In genomic region chr1:200867018-200867811, GRCh38 we compare ENCODE assay signal across 13 cellular contexts. TPM values are rescaled to one million over a fixed set of nuclear protein-coding genes. Genes with fewer than 3 reads are reported as not detected.
A peak's percentile ranks its signal among the peaks of the same experiment; 100 is the strongest.
DNase-seq lines count a peak whose midpoint lies in the region; ATAC-seq and TF ChIP-seq lines count a peak whose summit lies in the region.
"Had no signal": no experiment of that assay in that cellular context is flagged by ENCODE, and none has a peak within 500 bp of the region (broad histone marks: within the 10 kb centered on the region; RNA-seq: fewer than 3 reads in every experiment).

No MANE protein-coding gene starts in this region.

- no peak for TF ChIP-seq EP300 in upper lobe of left lung (IDR thresholded peaks at IDR 0.05)

- H3K9me3 ChIP-seq in left ventricle myocardium inferior (replicated peaks): no peaks in the 10 kb centered on the region
- no peaks in the 10 kb centered on the region for H3K9me3 ChIP-seq in BE2C
- no peaks in the 10 kb centered on the region for H3K9me3 ChIP-seq in upper lobe of left lung

- CTCF ChIA-PET in activated B cell treated with CpG ODN at 0.5 μM for 24 hours (lab: Charles Lee): no interaction called here

- H3K4me3 ChIP-seq in left ventricle myocardium inferior (no peak overlapping the region), BE2C (ENCODE audit: low read depth, low read length) (no peak overlapping the region), upper lobe of left lung (no peak overlapping the region)

- no peak overlapping the region for H3K4me3 Mint-ChIP-seq in activated B cell treated with CpG ODN at 0.5 μM for 24 hours
- no peak overlapping the region for H3K4me3 Mint-ChIP-seq in activated T-helper 1 cell treated with anti-CD3 and anti-CD28 coated beads, Interleukin-12 subunit alpha, Interleukin-12 subunit beta, Interleukin-2, Interleukin-4 antibody, amounts not matched to agents 30 ng/mL and 10 ng/mL and 1 ng/mL, durations not matched to agents 14 hours and 24 hours and 36 hours
- H3K4me3 Mint-ChIP-seq: endodermal cell; T-helper 2 cell treated with Interferon-gamma antibody and Interleukin-4, amounts not matched to agents 5 μg/mL and 100 μg/mL, for 36 hours had no signal

- POLR2A ChIA-PET in activated B cell treated with CpG ODN at 0.5 μM for 24 hours (lab: Charles Lee): interaction anchor here (0.7 to 2.2 kb wide), 4 partner anchors 11 to 198 kb away, joined by 3 to 17 read pairs (median 6); partner anchors contain the start of gene DDX59

- H3K4me1 ChIP-seq in left ventricle myocardium inferior (peaks cover 10% of the 10 kb centered on the region), BE2C (no peaks in the 10 kb centered on the region), upper lobe of left lung (no peaks in the 10 kb centered on the region)

- WGBS in upper lobe of left lung, 2 donors: 61 to 74% methylated on average over 10 to 11 of the region's 11 CpGs

- H3K27ac ChIP-seq in left ventricle myocardium inferior (replicated peaks): no peak overlapping the region
- H3K27ac ChIP-seq in upper lobe of left lung: no peak overlapping the region

- no peak for TF ChIP-seq POLR2A in upper lobe of left lung (IDR thresholded peaks at IDR 0.05)

- H3K36me3 Mint-ChIP-seq in activated B cell treated with CpG ODN at 0.5 μM for 24 hours (ENCODE audit: low read depth): no peaks in the 10 kb centered on the region
- H3K36me3 Mint-ChIP-seq in activated T-helper 1 cell treated with anti-CD3 and anti-CD28 coated beads, Interleukin-12 subunit alpha, Interleukin-12 subunit beta, Interleukin-2, Interleukin-4 antibody, amounts not matched to agents 30 ng/mL and 10 ng/mL and 1 ng/mL, durations not matched to agents 14 hours and 24 hours and 36 hours (ENCODE audit: low read depth): no peaks in the 10 kb centered on the region

- H3K36me3 ChIP-seq in left ventricle myocardium inferior: peaks cover 15% of the 10 kb centered on the region
- peaks cover 5% of the 10 kb centered on the region; the same call in 1 of the 2 replicates for H3K36me3 ChIP-seq in BE2C
- peaks cover 0 to 10% (median 2%) of the 10 kb centered on the region in 4 donors for H3K36me3 ChIP-seq in upper lobe of left lung

- TF ChIP-seq CTCF in left ventricle myocardium inferior (IDR thresholded peaks at IDR 0.05; ENCODE audit: borderline replicate concordance): no peak
- TF ChIP-seq CTCF in activated B cell treated with CpG ODN at 0.5 μM for 24 hours (IDR thresholded peaks at IDR 0.05): no peak
- TF ChIP-seq CTCF in BE2C (IDR thresholded peaks at IDR 0.05; ENCODE audit: low read depth, low read length): no peak
- TF ChIP-seq CTCF in upper lobe of left lung (IDR thresholded peaks at IDR 0.05): no peak

- intact Hi-C loops in left ventricle myocardium inferior (cut with micrococcal nuclease): no loop called here
- intact Hi-C loops in Right ventricle myocardium superior (cut with DNase I): no loop called here
- intact Hi-C loops in activated B cell treated with CpG ODN at 0.5 μM for 24 hours (cut with micrococcal nuclease): loop anchor here (5.0 kb wide), 1 partner anchor 155 kb away; the partner anchor contains the start of gene KIF21B
- intact Hi-C loops in activated T-helper 1 cell treated with anti-CD3 and anti-CD28 coated beads, Interleukin-12 subunit alpha, Interleukin-12 subunit beta, Interleukin-2, Interleukin-4 antibody, amounts not matched to agents 30 ng/mL and 10 ng/mL and 1 ng/mL, durations not matched to agents 14 hours and 24 hours and 36 hours (cut with micrococcal nuclease): loop anchor here (5.0 kb wide), 1 partner anchor 40 kb away; no protein-coding TSS in a partner anchor

- H3K4me1 Mint-ChIP-seq in activated B cell treated with CpG ODN at 0.5 μM for 24 hours: peaks cover 66% of the 10 kb centered on the region
- peaks cover 38% of the 10 kb centered on the region for H3K4me1 Mint-ChIP-seq in activated T-helper 1 cell treated with anti-CD3 and anti-CD28 coated beads, Interleukin-12 subunit alpha, Interleukin-12 subunit beta, Interleukin-2, Interleukin-4 antibody, amounts not matched to agents 30 ng/mL and 10 ng/mL and 1 ng/mL, durations not matched to agents 14 hours and 24 hours and 36 hours (ENCODE audit: low read depth)

- peaks cover 35% of the 10 kb centered on the region for H3K27me3 ChIP-seq in left ventricle myocardium inferior (ENCODE audit: low read depth)
- H3K27me3 ChIP-seq in BE2C: no peaks in the 10 kb centered on the region
- peaks cover 0 to under 1% (median 0%) of the 10 kb centered on the region in 4 donors for H3K27me3 ChIP-seq in upper lobe of left lung

- ATAC-seq in Right ventricle myocardium superior (ENCODE audit: poor library complexity) (no peak), HG03066 (IDR thresholded peaks at IDR 0.05; ENCODE audit: low read depth, unreplicated experiment) (peak; percentile 4), activated B cell treated with CpG ODN at 0.5 μM for 24 hours (ENCODE audit: low read depth) (no peak), upper lobe of left lung (ENCODE audit: low FRiP score in 2 of 2) (no peak)

- H3K27ac Mint-ChIP-seq in activated B cell treated with CpG ODN at 0.5 μM for 24 hours: peak overlapping the region; percentile 35
- H3K27ac Mint-ChIP-seq in activated T-helper 1 cell treated with anti-CD3 and anti-CD28 coated beads, Interleukin-12 subunit alpha, Interleukin-12 subunit beta, Interleukin-2, Interleukin-4 antibody, amounts not matched to agents 30 ng/mL and 10 ng/mL and 1 ng/mL, durations not matched to agents 14 hours and 24 hours and 36 hours: no peak overlapping the region
- H3K27ac Mint-ChIP-seq: endodermal cell; T-helper 2 cell treated with Interferon-gamma antibody and Interleukin-4, amounts not matched to agents 5 μg/mL and 100 μg/mL, for 36 hours had no signal

- H3K9me3 Mint-ChIP-seq in activated B cell treated with CpG ODN at 0.5 μM for 24 hours: no peaks in the 10 kb centered on the region
- H3K9me3 Mint-ChIP-seq in activated T-helper 1 cell treated with anti-CD3 and anti-CD28 coated beads, Interleukin-12 subunit alpha, Interleukin-12 subunit beta, Interleukin-2, Interleukin-4 antibody, amounts not matched to agents 30 ng/mL and 10 ng/mL and 1 ng/mL, durations not matched to agents 14 hours and 24 hours and 36 hours: no peaks in the 10 kb centered on the region
- H3K9me3 Mint-ChIP-seq: endodermal cell; T-helper 2 cell treated with Interferon-gamma antibody and Interleukin-4, amounts not matched to agents 5 μg/mL and 100 μg/mL, for 36 hours had no signal

- H3K27me3 Mint-ChIP-seq in activated B cell treated with CpG ODN at 0.5 μM for 24 hours: no peaks in the 10 kb centered on the region
- peaks cover 43% of the 10 kb centered on the region for H3K27me3 Mint-ChIP-seq in activated T-helper 1 cell treated with anti-CD3 and anti-CD28 coated beads, Interleukin-12 subunit alpha, Interleukin-12 subunit beta, Interleukin-2, Interleukin-4 antibody, amounts not matched to agents 30 ng/mL and 10 ng/mL and 1 ng/mL, durations not matched to agents 14 hours and 24 hours and 36 hours (ENCODE audit: insufficient read depth)

- DNase-seq in left ventricle myocardium inferior: peak; percentile 29
- DNase-seq in Right ventricle myocardium superior: no peak
- DNase-seq in activated B cell treated with CpG ODN at 0.5 μM for 24 hours: no peak
- peak; percentile 44 for DNase-seq in smooth muscle cell of the brain vasculature (ENCODE audit: low read depth, low spot score)
- no peak for DNase-seq in activated T-helper 1 cell treated with anti-CD3 and anti-CD28 coated beads, Interleukin-12 subunit alpha, Interleukin-12 subunit beta, Interleukin-2, Interleukin-4 antibody, amounts not matched to agents 30 ng/mL and 10 ng/mL and 1 ng/mL, durations not matched to agents 14 hours and 24 hours and 36 hours (ENCODE audit: low spot score)
- no peak for DNase-seq in BE2C
- no peak for DNase-seq in upper lobe of left lung
- DNase-seq: endodermal cell, NCI-H226, occipital lobe had no signal

RNA-seq across cellular contexts. Expression of gene GPR25, which starts 5.6 kb away (rescaled TPM):
- total RNA-seq in left ventricle myocardium inferior (not detected), Right ventricle myocardium superior (not detected), activated B cell treated with CpG ODN at 0.5 μM for 24 hours (0.86 and 1.6 TPM in 2 replicates), upper lobe of left lung (under 1 TPM in 3 of 6 donors, not detected in 3; 0.49 to 0.74 (median 0.54) TPM)
- not detected in 2 replicates for total RNA-seq in activated T-helper 1 cell treated with anti-CD3 and anti-CD28 coated beads, Interleukin-12 subunit alpha, Interleukin-12 subunit beta, Interleukin-2, Interleukin-4 antibody, amounts not matched to agents 30 ng/mL and 10 ng/mL and 1 ng/mL, durations not matched to agents 14 hours and 24 hours and 36 hours
- not detected for polyA plus RNA-seq in BE2C (2012; ENCODE audit: insufficient read depth, insufficient read length, low read depth)
- total RNA-seq: endodermal cell, occipital lobe had no signal
- polyA plus RNA-seq: BJ had no signal

RNA-seq across cellular contexts. Expression of gene INAVA, which starts 27.5 kb away (rescaled TPM):
- total RNA-seq in left ventricle myocardium inferior (0.05 TPM), Right ventricle myocardium superior (not detected), activated B cell treated with CpG ODN at 0.5 μM for 24 hours (0.44 and 0.46 TPM in 2 replicates), upper lobe of left lung (10 to 100 TPM in 5 of 6 donors, 1 to 10 TPM in 1; 8.9 to 21.0 (median 16.3) TPM)
- 0.16 TPM in 1 of 2 replicates, not detected in the other for total RNA-seq in activated T-helper 1 cell treated with anti-CD3 and anti-CD28 coated beads, Interleukin-12 subunit alpha, Interleukin-12 subunit beta, Interleukin-2, Interleukin-4 antibody, amounts not matched to agents 30 ng/mL and 10 ng/mL and 1 ng/mL, durations not matched to agents 14 hours and 24 hours and 36 hours
- polyA plus RNA-seq in BE2C (2012; ENCODE audit: insufficient read depth, insufficient read length, low read depth): not detected

Comparison
In these comparisons a context has a peak if more than half of its experiments do, and no peak if none do; other contexts are left out.
1. DNase-seq: peak in left ventricle myocardium inferior (single experiment) and smooth muscle cell of the brain vasculature (single experiment); none in Right ventricle myocardium superior (single experiment), activated B cell treated with CpG ODN at 0.5 μM for 24 hours (single experiment), activated T-helper 1 cell treated with anti-CD3 and anti-CD28 coated beads, Interleukin-12 subunit alpha, Interleukin-12 subunit beta, Interleukin-2, Interleukin-4 antibody, amounts not matched to agents 30 ng/mL and 10 ng/mL and 1 ng/mL, durations not matched to agents 14 hours and 24 hours and 36 hours (single experiment), BE2C (single experiment) and upper lobe of left lung (0 of 2).
2. intact Hi-C loops: an anchor here in activated B cell treated with CpG ODN at 0.5 μM for 24 hours (5.0 kb wide) and activated T-helper 1 cell treated with anti-CD3 and anti-CD28 coated beads, Interleukin-12 subunit alpha, Interleukin-12 subunit beta, Interleukin-2, Interleukin-4 antibody, amounts not matched to agents 30 ng/mL and 10 ng/mL and 1 ng/mL, durations not matched to agents 14 hours and 24 hours and 36 hours (5.0 kb wide); none called in left ventricle myocardium inferior and Right ventricle myocardium superior.